Comparison of ENCODE assay signal across 11 cellular contexts in the genomic region with DNA sequence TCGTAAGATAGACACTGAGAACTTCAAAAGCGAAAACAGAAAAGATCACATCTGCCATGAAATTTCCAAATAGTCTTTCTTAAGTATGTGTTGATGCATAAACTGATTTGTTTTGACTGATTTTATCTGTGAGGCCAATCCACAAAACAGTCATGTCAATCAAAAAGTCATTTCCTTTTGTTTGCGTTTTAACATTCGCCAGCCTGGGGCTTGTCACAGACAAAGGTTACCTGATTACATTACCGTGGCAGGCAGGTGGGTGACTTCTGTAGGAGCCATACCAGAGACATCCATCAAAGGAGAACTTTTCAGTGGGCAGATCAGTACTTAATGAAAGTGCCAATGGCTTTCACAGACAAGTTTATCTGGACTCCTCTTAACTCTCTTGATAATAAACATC. TPM values are rescaled to one million over a fixed set of nuclear protein-coding genes. Genes with fewer than 3 reads are reported as not detected.
DNase-seq lines count a peak whose midpoint lies in the region; ATAC-seq and TF ChIP-seq lines count a peak whose summit lies in the region.
"Had no signal": no experiment of that assay in that cellular context is flagged by ENCODE, and none has a peak within 500 bp of the region (broad histone marks: within the 10 kb centered on the region; RNA-seq: fewer than 3 reads in every experiment).

No MANE protein-coding gene starts in this region.

- no peaks in the 10 kb centered on the region for H3K79me2 ChIP-seq in PC-3 (ENCODE audit: low read length)

- TF ChIP-seq CTCF in Calu3 (IDR thresholded peaks at IDR 0.05; ENCODE audit: unreplicated experiment) (no peak), PC-3 (conservative IDR thresholded peaks at IDR 0.05; ENCODE audit: low read depth, low read length) (no peak)

- ATAC-seq in GM19372 (IDR thresholded peaks at IDR 0.05; ENCODE audit: low read depth, unreplicated experiment) (peak; percentile 21), HG03039 (IDR thresholded peaks at IDR 0.05; ENCODE audit: unreplicated experiment) (peak; percentile 10), PC-3 (no peak)
- ATAC-seq: stimulated activated naive CD8-positive, alpha-beta T cell treated with anti-CD3 and anti-CD28 coated beads, Interleukin-15, amount 100 ng/mL, for 72 hours had no signal

- H2AFZ ChIP-seq in PC-3 (ENCODE audit: low read length), result no peak overlapping the region
- H2AFZ ChIP-seq: GM23248 had no signal

- H3K9me3 ChIP-seq in PC-3 (ENCODE audit: low read length), result no peaks in the 10 kb centered on the region

- no peak overlapping the region for H3K4me3 Mint-ChIP-seq in activated CD4-positive, alpha-beta memory T cell treated with anti-CD3 and anti-CD28 coated beads for 36 hours
- no peak overlapping the region for H3K4me3 Mint-ChIP-seq in Calu3 (ENCODE audit: low read depth, unreplicated experiment)
- H3K4me3 Mint-ChIP-seq: stimulated activated naive CD8-positive, alpha-beta T cell treated with anti-CD3 and anti-CD28 coated beads, Interleukin-15, amount 100 ng/mL, for 72 hours had no signal

- H3K27me3 Mint-ChIP-seq in activated CD4-positive, alpha-beta memory T cell treated with anti-CD3 and anti-CD28 coated beads for 36 hours, result peaks cover 32% of the 10 kb centered on the region
- H3K27me3 Mint-ChIP-seq in Calu3 (ENCODE audit: unreplicated experiment), result no peaks in the 10 kb centered on the region

- H3K27me3 ChIP-seq in PC-3 (ENCODE audit: low read length), result no peaks in the 10 kb centered on the region

- DNase-seq in DMS53 (lab: John Stamatoyannopoulos, UW) (peak; percentile 55), NCI-H748 (lab: John Stamatoyannopoulos, UW; ENCODE audit: unreplicated experiment) (peak; percentile 84), Calu3 (no peak), PC-3 (no peak), kidney tubule cell (ENCODE audit: low spot score) (no peak)
- no peak for DNase-seq in activated CD4-positive, alpha-beta memory T cell treated with anti-CD3 and anti-CD28 coated beads for 36 hours
- DNase-seq: GM23248; stimulated activated naive CD8-positive, alpha-beta T cell treated with anti-CD3 and anti-CD28 coated beads, Interleukin-15, amount 100 ng/mL, for 72 hours; SW 1271 had no signal

- H3K27ac Mint-ChIP-seq in activated CD4-positive, alpha-beta memory T cell treated with anti-CD3 and anti-CD28 coated beads for 36 hours, result no peak overlapping the region
- no peak overlapping the region for H3K27ac Mint-ChIP-seq in Calu3 (ENCODE audit: unreplicated experiment)
- H3K27ac Mint-ChIP-seq: stimulated activated naive CD8-positive, alpha-beta T cell treated with anti-CD3 and anti-CD28 coated beads, Interleukin-15, amount 100 ng/mL, for 72 hours had no signal

- H3K4me3 ChIP-seq in PC-3 (ENCODE audit: low read length), result no peak overlapping the region
- H3K4me3 ChIP-seq: GM23248 had no signal

- H3K36me3 Mint-ChIP-seq in activated CD4-positive, alpha-beta memory T cell treated with anti-CD3 and anti-CD28 coated beads for 36 hours, result no peaks in the 10 kb centered on the region
- no peaks in the 10 kb centered on the region for H3K36me3 Mint-ChIP-seq in Calu3 (ENCODE audit: insufficient read depth, unreplicated experiment)

- H3K4me1 Mint-ChIP-seq in activated CD4-positive, alpha-beta memory T cell treated with anti-CD3 and anti-CD28 coated beads for 36 hours (ENCODE audit: low read depth), result peaks cover 3% of the 10 kb centered on the region
- H3K4me1 Mint-ChIP-seq in Calu3 (ENCODE audit: low read depth, unreplicated experiment), result no peaks in the 10 kb centered on the region
- H3K4me1 Mint-ChIP-seq: stimulated activated naive CD8-positive, alpha-beta T cell treated with anti-CD3 and anti-CD28 coated beads, Interleukin-15, amount 100 ng/mL, for 72 hours had no signal

- H3K27ac ChIP-seq in PC-3 (ENCODE audit: low read length), result no peak overlapping the region
- H3K27ac ChIP-seq: GM23248 had no signal

- POLR2A ChIA-PET in activated CD4-positive, alpha-beta memory T cell treated with anti-CD3 and anti-CD28 coated beads for 36 hours (lab: Charles Lee), result no interaction called here
- POLR2A ChIA-PET in PC-3 (lab: Charles Lee; ENCODE audit: unreplicated experiment), result no interaction called here

- H3K9me2 ChIP-seq in PC-3 (replicated peaks; ENCODE audit: low read length), result no peaks in the 10 kb centered on the region

- no peaks in the 10 kb centered on the region for H4K20me1 ChIP-seq in PC-3 (ENCODE audit: low read length)

- H3K9ac ChIP-seq in PC-3 (ENCODE audit: low read length), result no peak overlapping the region
- H3K9ac ChIP-seq: GM23248 had no signal

- H3K4me2 ChIP-seq in PC-3 (ENCODE audit: low read length), result no peak overlapping the region

- no peaks in the 10 kb centered on the region for H3K36me3 ChIP-seq in PC-3 (ENCODE audit: low read depth, low read length)

- H3K9me3 Mint-ChIP-seq in activated CD4-positive, alpha-beta memory T cell treated with anti-CD3 and anti-CD28 coated beads for 36 hours, result no peaks in the 10 kb centered on the region
- no peaks in the 10 kb centered on the region for H3K9me3 Mint-ChIP-seq in Calu3 (ENCODE audit: low read depth, unreplicated experiment)
- H3K9me3 Mint-ChIP-seq: stimulated activated naive CD8-positive, alpha-beta T cell treated with anti-CD3 and anti-CD28 coated beads, Interleukin-15, amount 100 ng/mL, for 72 hours had no signal

- intact Hi-C loops in activated CD4-positive, alpha-beta memory T cell treated with anti-CD3 and anti-CD28 coated beads for 36 hours (cut with micrococcal nuclease), result no loop called here
- intact Hi-C loops in Calu3 (cut with micrococcal nuclease; ENCODE audit: unreplicated experiment), result no loop called here
- intact Hi-C loops in PC-3 (cut with micrococcal nuclease), result no loop called here

- BruUV-seq in Calu3 (replicated peaks; lab: Mats Ljungman, UMichigan) (no TSS peak), PC-3 (replicated peaks; lab: Mats Ljungman, UMichigan) (no TSS peak)

- H3F3A ChIP-seq in PC-3 (ENCODE audit: low read length, unreplicated experiment), result no peaks in the 10 kb centered on the region

- CTCF ChIA-PET in activated CD4-positive, alpha-beta memory T cell treated with anti-CD3 and anti-CD28 coated beads for 36 hours (lab: Charles Lee), result no interaction called here
- CTCF ChIA-PET in Calu3 (lab: Charles Lee), result no interaction called here
- CTCF ChIA-PET in PC-3 (lab: Charles Lee), result no interaction called here

- no peaks in the 10 kb centered on the region; the same call in 1 of the 2 replicates for H3K4me1 ChIP-seq in PC-3 (ENCODE audit: insufficient read depth, low read length)

RNA-seq across cellular contexts. Expression of gene BET1, which starts 45.5 kb away (rescaled TPM):
- 10 to 100 TPM; 19.3 to 20.5 TPM for total RNA-seq in activated CD4-positive, alpha-beta memory T cell treated with anti-CD3 and anti-CD28 coated beads for 36 hours
- 18.7 and 21.4 TPM in 2 replicates for total RNA-seq in Calu3 (2022)
- 7.9 and 12.1 TPM in 2 replicates for total RNA-seq in PC-3 (2014; rRNA removed)

Comparison
In these comparisons a context has a peak if more than half of its experiments do, and no peak if none do; other contexts are left out.
1. DNase-seq: peak in DMS53 (single experiment) and NCI-H748 (single experiment); none in activated CD4-positive, alpha-beta memory T cell treated with anti-CD3 and anti-CD28 coated beads for 36 hours (single experiment), Calu3 (single experiment), PC-3 (single experiment) and kidney tubule cell (single experiment).